9 cellular contexts compared by ENCODE assay signal in genomic region chr7:39709768-39710291, GRCh38.
A peak's percentile ranks its signal among the peaks of the same experiment; 100 is the strongest.
DNase-seq lines count a peak whose midpoint lies in the region; ATAC-seq and TF ChIP-seq lines count a peak whose summit lies in the region.
"Had no signal": no experiment of that assay in that cellular context is flagged by ENCODE, and none has a peak within 500 bp of the region (broad histone marks: within the 10 kb centered on the region; RNA-seq: fewer than 3 reads in every experiment).

No MANE protein-coding gene starts in this region.

- H3K36me3 ChIP-seq in transverse colon, result peaks cover 0 to 9% (median 0%) of the 10 kb centered on the region in 4 donors

- H3K4me3 ChIP-seq in transverse colon, result no peak overlapping the region
- H3K4me3 ChIP-seq: body of pancreas had no signal

- no peaks in the 10 kb centered on the region for H3K27me3 ChIP-seq in transverse colon
- H3K27me3 ChIP-seq: body of pancreas had no signal

- in situ Hi-C loops in ACHN (cut with HindIII; ENCODE audit: low pct_ligation_motif_present, low pct_unique_long_range_greater_than_20kb, low sequenced_read_pairs) (no loop called here), transverse colon (cut with MboI; ENCODE audit: low pct_ligation_motif_present in 1 of 4, low pct_unique_long_range_greater_than_20kb in 1 of 4, low sequenced_read_pairs in 3 of 4) (no loop called here)

- peak; percentile 86 for ATAC-seq in GM18873 (IDR thresholded peaks at IDR 0.05; ENCODE audit: low FRiP score, unreplicated experiment)
- peak; percentile 86 for ATAC-seq in HG03432 (IDR thresholded peaks at IDR 0.05; ENCODE audit: unreplicated experiment)
- ATAC-seq: body of pancreas had no signal

- no peak for TF ChIP-seq POLR2A in transverse colon (IDR thresholded peaks at IDR 0.05)

- TF ChIP-seq EP300 in transverse colon (IDR thresholded peaks at IDR 0.05; ENCODE audit: low read depth), result no peak

- TF ChIP-seq CTCF in transverse colon (IDR thresholded peaks at IDR 0.05), result no peak

- peaks cover 0 to 12% (median 5%) of the 10 kb centered on the region in 4 donors for H3K4me1 ChIP-seq in transverse colon
- H3K4me1 ChIP-seq: body of pancreas had no signal

- H3K27ac ChIP-seq in transverse colon, result no peak overlapping the region
- H3K27ac ChIP-seq: body of pancreas had no signal

- intact Hi-C loops in transverse colon (cut with DNase I; ENCODE audit: low total_unique reads), result no loop called here

- peak; percentile 62 for DNase-seq in astrocyte of the hippocampus (ENCODE audit: low read depth, low spot score)
- peak; percentile 6 for DNase-seq in midbrain (lab: John Stamatoyannopoulos, UW)
- DNase-seq in ACHN, result no peak
- DNase-seq in SIG-M5 treated with dmso at 0.1 percent for 504 hours (lab: John Stamatoyannopoulos, UW; ENCODE audit: unreplicated experiment), result no peak
- no peak for DNase-seq in activated effector memory CD4-positive, alpha-beta T cell treated with anti-CD3 and anti-CD28 coated beads, Interleukin-2, amount 50 U/mL, for 16 hours
- DNase-seq in transverse colon, result no peak

- H3K9me3 ChIP-seq in transverse colon, result peaks cover 14 to 15% of the 10 kb centered on the region in 2 donors

- WGBS in transverse colon (ENCODE audit: low coverage in 1 of 2), 2 donors, result 23 to 39% methylated on average over 2 to 3 of the region's 3 CpGs

Comparison
In these comparisons a context has a peak if more than half of its experiments do, and no peak if none do; other contexts are left out.
1. DNase-seq: peak in astrocyte of the hippocampus (single experiment) and midbrain (single experiment); none in ACHN (single experiment), SIG-M5 treated with dmso at 0.1 percent for 504 hours (single experiment), activated effector memory CD4-positive, alpha-beta T cell treated with anti-CD3 and anti-CD28 coated beads, Interleukin-2, amount 50 U/mL, for 16 hours (single experiment) and transverse colon (single experiment).